25 cellular contexts compared by ENCODE assay signal in the genomic region with DNA sequence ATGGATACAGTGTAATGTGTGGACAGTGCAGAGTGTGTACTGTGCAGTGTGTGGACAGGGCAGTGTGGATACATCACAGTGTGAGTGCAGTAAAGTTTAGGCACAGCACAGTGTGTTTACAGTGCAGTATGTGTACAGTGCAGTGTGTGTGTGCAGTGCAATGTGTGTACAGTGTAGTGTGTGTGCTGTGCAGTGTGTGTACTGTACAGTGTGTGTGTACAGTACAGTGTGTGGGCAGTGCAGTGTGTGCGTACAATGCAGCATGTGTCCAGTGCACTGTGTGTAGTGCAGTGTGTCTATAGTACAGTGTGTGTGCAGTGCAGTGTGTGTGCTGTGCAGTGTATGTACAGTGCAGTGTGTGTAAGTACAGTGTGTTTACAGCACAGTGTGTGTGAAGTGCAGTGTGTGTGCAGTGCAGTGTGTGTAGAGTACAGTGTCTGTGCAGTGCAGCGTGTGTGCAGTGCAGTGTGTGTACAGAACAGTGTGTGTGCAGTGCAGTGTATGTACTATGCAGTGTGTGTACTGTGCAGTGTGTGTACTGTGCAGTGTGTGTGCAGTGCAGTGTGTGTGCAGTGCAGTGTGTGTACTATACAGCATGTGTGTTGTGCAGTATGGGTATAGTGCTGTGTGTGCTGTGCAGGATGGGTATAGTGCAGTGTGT.
"Had no signal": no experiment of that assay in that cellular context is flagged by ENCODE, and none has a peak within 500 bp of the region (broad histone marks: within the 10 kb centered on the region; RNA-seq: fewer than 3 reads in every experiment).

No MANE protein-coding gene starts in this region.

- H3K4me1 ChIP-seq: body of pancreas, foreskin keratinocyte, left ventricle myocardium inferior, thyroid gland, uterus had no signal

- H3K36me3 ChIP-seq: left ventricle myocardium inferior, sigmoid colon, thyroid gland, uterus had no signal

- FAIRE-seq: endometrium had no signal

- H3K27ac ChIP-seq: body of pancreas, foreskin keratinocyte, left ventricle myocardium inferior, sigmoid colon, thyroid gland, uterus had no signal

- ATAC-seq: activated T-cell treated with anti-CD3 and anti-CD28 coated beads, Interleukin-2, amount 50 U/mL, for 72 hours; body of pancreas; foreskin keratinocyte; WTC11 had no signal

- H3K4me3 ChIP-seq: body of pancreas, left ventricle myocardium inferior, sigmoid colon, smooth muscle cell, thyroid gland, uterus had no signal

- H3K4me2 ChIP-seq: smooth muscle cell had no signal

- H3K27me3 ChIP-seq: body of pancreas, foreskin keratinocyte, sigmoid colon, thyroid gland, uterus had no signal

- H3K9me3 ChIP-seq: body of pancreas, thyroid gland, uterus had no signal

- DNase-seq: activated CD4-positive, alpha-beta T cell treated with anti-CD3 and anti-CD28 coated beads for 4 hours; activated CD4-positive, alpha-beta T cell treated with anti-CD3 and anti-CD28 coated beads, Interleukin-2, amount 50 U/mL, for 48 hours; activated effector memory CD4-positive, alpha-beta T cell treated with anti-CD3 and anti-CD28 coated beads, Interleukin-2, amount 50 U/mL, for 16 hours; activated naive CD4-positive, alpha-beta T cell treated with anti-CD3 and anti-CD28 coated beads, Interleukin-2, amount 10 ng/mL, durations not matched to agents 7 days and 5 days; activated T-cell treated with anti-CD3 and anti-CD28 coated beads, Interleukin-2, amount 50 U/mL, for 72 hours; body of pancreas; caudate nucleus; effector CD4-positive, alpha-beta T cell; foreskin keratinocyte; glutamatergic neuron; hypothalamus; left ventricle myocardium inferior; midbrain; occipital lobe; sigmoid colon; stimulated activated CD4-positive, alpha-beta T cell treated with anti-CD3 and anti-CD28 coated beads, Interleukin-2, amount 100 ng/mL, for 48 hours; stimulated activated CD8-positive, alpha-beta memory T cell treated with anti-CD3 and anti-CD28 coated beads, Interleukin-4, amount 100 ng/mL, for 48 hours; stimulated activated naive CD4-positive, alpha-beta T cell treated with Interleukin-2 at 50 U/mL for 16 hours; substantia nigra; T1000; thyroid gland; uterus had no signal
